ENCODE assay signal across 8 cellular contexts in genomic region chr13:28494537-28494860, GRCh38. TPM values are rescaled to one million over a fixed set of nuclear protein-coding genes. Genes with fewer than 3 reads are reported as not detected.
A peak's percentile ranks its signal among the peaks of the same experiment; 100 is the strongest.
DNase-seq lines count a peak whose midpoint lies in the region; ATAC-seq and TF ChIP-seq lines count a peak whose summit lies in the region.

No MANE protein-coding gene starts in this region.

- H3K36me3 ChIP-seq in SJSA1 (no peaks in the 10 kb centered on the region), heart right ventricle (peaks cover 0 to under 1% (median 0%) of the 10 kb centered on the region in 9 donors), skeletal muscle satellite cell (ENCODE audit: insufficient read depth, low read length) (no peaks in the 10 kb centered on the region)

- WGBS in heart right ventricle, 2 donors, result 1% methylated on average over 32 to 33 of the region's 33 CpGs

- H3K4me1 ChIP-seq in SJSA1 (replicated peaks) (peaks cover 34% of the 10 kb centered on the region), heart right ventricle (peaks cover 0 to 65% (median 23%) of the 10 kb centered on the region in 9 donors), skeletal muscle satellite cell (ENCODE audit: control insufficient read depth, insufficient read depth, low read length) (peaks cover 18% of the 10 kb centered on the region)

- intact Hi-C loops in heart right ventricle (cut with DNase I), result loop anchor here in 8 of 10 donors (2.0 to 10.0 kb wide), 7 partner anchors 36 to 170 kb away; no protein-coding TSS in a partner anchor

- H3K4me3 ChIP-seq in SJSA1 (peak overlapping the region; percentile 49), heart right ventricle (peak overlapping the region; percentile 62 to 86 (median 74)), skeletal muscle satellite cell (ENCODE audit: low read length) (peak overlapping the region; percentile 58)

- peak overlapping the region; percentile 82 for H3K4me2 ChIP-seq in skeletal muscle satellite cell (ENCODE audit: low read length)

- DNase-seq in SJSA1 (ENCODE audit: low read depth in 1 of 2, low spot score in 2 of 2), result no peak
- no peak for DNase-seq in heart right ventricle
- DNase-seq in effector CD8-positive, alpha-beta T cell (lab: John Stamatoyannopoulos, UW), result no peak
- no peak for DNase-seq in NCI-H2107 (lab: John Stamatoyannopoulos, UW)

- peak; percentile 30 for ATAC-seq in GM18909 (IDR thresholded peaks at IDR 0.05; ENCODE audit: poor library complexity, unreplicated experiment)
- peak in 4 of 8 donors; percentile 4 to 40 (median 8) for ATAC-seq in heart right ventricle
- no peak for ATAC-seq in GM18861 (IDR thresholded peaks at IDR 0.05; ENCODE audit: unreplicated experiment)
- ATAC-seq in GM18858 (IDR thresholded peaks at IDR 0.05; ENCODE audit: unreplicated experiment), result no peak

- no peaks in the 10 kb centered on the region for H3K9me3 ChIP-seq in SJSA1 (replicated peaks)
- no peaks in the 10 kb centered on the region for H3K9me3 ChIP-seq in heart right ventricle
- H3K9me3 ChIP-seq in skeletal muscle satellite cell (replicated peaks; ENCODE audit: low read length), result no peaks in the 10 kb centered on the region

- H3K9ac ChIP-seq in skeletal muscle satellite cell (ENCODE audit: low read depth, low read length), result no peak overlapping the region

- H3K27me3 ChIP-seq in SJSA1 (replicated peaks), result peaks cover 39% of the 10 kb centered on the region
- H3K27me3 ChIP-seq in heart right ventricle, result peaks cover 0 to 93% (median 59%) of the 10 kb centered on the region in 7 donors
- H3K27me3 ChIP-seq in skeletal muscle satellite cell (ENCODE audit: control insufficient read depth, insufficient read depth, low read length), result peaks cover 93% of the 10 kb centered on the region

- H3K27ac ChIP-seq in SJSA1, result no peak overlapping the region
- H3K27ac ChIP-seq in heart right ventricle, result peak overlapping the region; percentile 85 to 98 (median 92)

- TF ChIP-seq CTCF in heart right ventricle (IDR thresholded peaks at IDR 0.05), result no peak

RNA-seq across cellular contexts. Expression of gene FLT1, which starts 0.4 kb away (rescaled TPM):
- 1.6 and 3.8 TPM in 2 replicates for total RNA-seq in SJSA1 (2014; rRNA removed; shearing (Covaris generic))
- 10 to 100 TPM; 34.9 to 76.3 (median 47.2) TPM for total RNA-seq in heart right ventricle
- polyA plus RNA-seq in heart right ventricle, result 10 to 100 TPM; 15.2 to 22.9 TPM
- total RNA-seq in skeletal muscle satellite cell (2012; rRNA removed), result not detected in 2 replicates
